8 cellular contexts compared by ENCODE assay signal in genomic region chr1:155261888-155262673, GRCh38. TPM values are rescaled to one million over a fixed set of nuclear protein-coding genes. Genes with fewer than 3 reads are reported as not detected.
DNase-seq lines count a peak whose midpoint lies in the region; ATAC-seq, FAIRE-seq and TF ChIP-seq lines count a peak whose summit lies in the region.

TSS of gene SCAMP3 (minus strand) at chr1:155262360. CDS start at chr1:155262151, 209 bp downstream.

- H3K9me3 ChIP-seq in astrocyte (ENCODE audit: insufficient read depth, low read depth, low read length) = no peaks in the 10 kb centered on the region

- peaks cover 17% of the 10 kb centered on the region for H3K4me1 ChIP-seq in astrocyte (ENCODE audit: insufficient read depth, low read length)

- peaks cover 16% of the 10 kb centered on the region for H3K4me1 Mint-ChIP-seq in astrocyte (ENCODE audit: low read depth, unreplicated experiment)

- peak within 1 kb of the TSS; percentile 89 for H3K4me3 ChIP-seq in astrocyte (ENCODE audit: insufficient read depth, low read depth, low read length)

- DNase-seq in NCI-H2029 (lab: John Stamatoyannopoulos, UW) = peak; percentile 97
- DNase-seq in T-helper 22 cell (ENCODE audit: low read depth) = peak; percentile 86
- DNase-seq in astrocyte (ENCODE audit: low read depth) = peak; percentile 99
- peak; percentile 99 for DNase-seq in hepatic stellate cell (ENCODE audit: low spot score)
- DNase-seq in renal cortical epithelial cell (ENCODE audit: low read depth) = peak; percentile 98
- no peak for DNase-seq in cortex of kidney (lab: John Stamatoyannopoulos, UW)

- H2AFZ ChIP-seq in astrocyte (ENCODE audit: low read depth, low read length) = peak within 1 kb of the TSS; percentile 72

- H3K27me3 ChIP-seq in astrocyte (ENCODE audit: insufficient read depth, low read length) = no peaks in the 10 kb centered on the region

- no peaks in the 10 kb centered on the region for H3K27me3 Mint-ChIP-seq in astrocyte (ENCODE audit: low read depth, unreplicated experiment)

- H3K9me3 Mint-ChIP-seq in astrocyte (ENCODE audit: unreplicated experiment) = no peaks in the 10 kb centered on the region

- peaks cover 7% of the 10 kb centered on the region for H4K20me1 ChIP-seq in astrocyte (ENCODE audit: insufficient read depth, low read length)

- peaks cover 44% of the 10 kb centered on the region for H3K36me3 ChIP-seq in astrocyte (ENCODE audit: insufficient read depth, low read length)

- H3K27ac ChIP-seq in astrocyte (ENCODE audit: low read depth, low read length) = peak within 1 kb of the TSS; percentile 63

- H3K4me3 Mint-ChIP-seq in astrocyte (ENCODE audit: unreplicated experiment) = peak within 1 kb of the TSS; percentile 90

- TF ChIP-seq POLR2A in GM18505 (IDR thresholded peaks at IDR 0.05; ENCODE audit: borderline replicate concordance, extremely low read depth, insufficient read depth, insufficient read length) = peak; percentile 87

- peaks cover 19% of the 10 kb centered on the region for H3K36me3 Mint-ChIP-seq in astrocyte (ENCODE audit: low read depth, unreplicated experiment)

- H3K9ac ChIP-seq in astrocyte (ENCODE audit: low read length) = peak within 1 kb of the TSS; percentile 90

- peak within 1 kb of the TSS; percentile 91 for H3K4me2 ChIP-seq in astrocyte (ENCODE audit: low read length)

- FAIRE-seq in astrocyte (lab: Jason Lieb, UNC) = peak; percentile 23

- TF ChIP-seq CTCF in astrocyte (IDR thresholded peaks at IDR 0.05; ENCODE audit: insufficient read depth, low read depth, low read length) = no peak

- peak within 1 kb of the TSS; percentile 95 for H3K27ac Mint-ChIP-seq in astrocyte (ENCODE audit: unreplicated experiment)

- ATAC-seq in GM18505 (IDR thresholded peaks at IDR 0.05; ENCODE audit: unreplicated experiment) (peak; percentile 85), HG02973 (IDR thresholded peaks at IDR 0.05; ENCODE audit: unreplicated experiment) (peak; percentile 69)

- H3K79me2 ChIP-seq in astrocyte (ENCODE audit: insufficient read depth, low read length) = peaks cover 23% of the 10 kb centered on the region

RNA-seq across cellular contexts. Expression of gene SCAMP3, which starts in this region (rescaled TPM):
- 68.9 and 70.3 TPM in 2 replicates for total RNA-seq in astrocyte
- total RNA-seq in renal cortical epithelial cell = 23.6 and 42.1 TPM in 2 replicates
